Comparison of ENCODE assay signal across 16 cellular contexts in genomic region chr1:95982706-95983105, GRCh38.
DNase-seq lines count a peak whose midpoint lies in the region; ATAC-seq and TF ChIP-seq lines count a peak whose summit lies in the region.
"Had no signal": no experiment of that assay in that cellular context is flagged by ENCODE, and none has a peak within 500 bp of the region (broad histone marks: within the 10 kb centered on the region; RNA-seq: fewer than 3 reads in every experiment).

No MANE protein-coding gene starts in this region.

- no peaks in the 10 kb centered on the region for H3K27me3 ChIP-seq in Loucy (ENCODE audit: insufficient read depth, low read length, poor library complexity, severe bottlenecking)

- peaks cover 17% of the 10 kb centered on the region for H3K4me1 Mint-ChIP-seq in Calu3 (ENCODE audit: low read depth, unreplicated experiment)

- peak; percentile 11 for DNase-seq in Calu3
- peak; percentile 66 for DNase-seq in kidney tubule cell (ENCODE audit: low spot score)
- no peak for DNase-seq in stimulated activated naive CD4-positive, alpha-beta T cell (lab: John Stamatoyannopoulos, UW)
- DNase-seq: AML-193; CD4-positive, alpha-beta T cell; DMS 273 treated with DMSO at 0.1 percent for 48 hours; DMS79; GDM1; GOT3; H7; HFFc6 had no signal

- ATAC-seq in HG03342 (IDR thresholded peaks at IDR 0.05; ENCODE audit: unreplicated experiment) (no peak), GM18511 (IDR thresholded peaks at IDR 0.05; ENCODE audit: unreplicated experiment) (no peak)
- ATAC-seq: HCT116 had no signal

- H3K4me1 ChIP-seq in Loucy (ENCODE audit: insufficient read depth, low read length, poor library complexity, severe bottlenecking), result peaks cover 17% of the 10 kb centered on the region

- no peaks in the 10 kb centered on the region for H3K79me2 ChIP-seq in Loucy (ENCODE audit: insufficient read depth, low read length)

- H3K36me3 ChIP-seq in Loucy (ENCODE audit: insufficient read depth, low read length), result no peaks in the 10 kb centered on the region

- H3F3A ChIP-seq in Loucy (ENCODE audit: low read depth), result no peaks in the 10 kb centered on the region

- no peaks in the 10 kb centered on the region for H3K9me3 ChIP-seq in Loucy (ENCODE audit: insufficient read depth, low read depth, low read length)

- H3K27ac Mint-ChIP-seq in Calu3 (ENCODE audit: unreplicated experiment), result no peak overlapping the region
- H3K27ac Mint-ChIP-seq: CD4-positive, alpha-beta T cell; HFFc6 had no signal

- BruUV-seq in Calu3 (replicated peaks; lab: Mats Ljungman, UMichigan), result no TSS peak

- CTCF ChIA-PET in Calu3 (lab: Charles Lee), result no interaction called here

- H3K9me2 ChIP-seq in Loucy (replicated peaks; ENCODE audit: low read depth, low read length), result no peaks in the 10 kb centered on the region

- no peak overlapping the region for H3K4me3 ChIP-seq in Loucy (ENCODE audit: low read length, poor library complexity, severe bottlenecking)

- no peak overlapping the region for H3K4me2 ChIP-seq in Loucy (ENCODE audit: low read depth, low read length, poor library complexity, severe bottlenecking)
- H3K4me2 ChIP-seq: KMS-11 had no signal

- peak overlapping the region; percentile 30 for H2AFZ ChIP-seq in Loucy (ENCODE audit: low read length)

- no peak for TF ChIP-seq CTCF in Calu3 (IDR thresholded peaks at IDR 0.05; ENCODE audit: unreplicated experiment)
- TF ChIP-seq CTCF in Loucy (conservative IDR thresholded peaks at IDR 0.05; ENCODE audit: low read length), result no peak

- H3K9ac ChIP-seq in Loucy (ENCODE audit: low read depth, low read length, poor library complexity, severe bottlenecking), result no peak overlapping the region
- H3K9ac ChIP-seq: KMS-11 had no signal

- H4K20me1 ChIP-seq in Loucy (ENCODE audit: insufficient read depth, low read length, poor library complexity, severe bottlenecking), result no peaks in the 10 kb centered on the region

- H3K9me3 Mint-ChIP-seq in Calu3 (ENCODE audit: low read depth, unreplicated experiment), result no peaks in the 10 kb centered on the region

- H3K36me3 Mint-ChIP-seq in Calu3 (ENCODE audit: insufficient read depth, unreplicated experiment), result no peaks in the 10 kb centered on the region

- intact Hi-C loops in Calu3 (cut with micrococcal nuclease; ENCODE audit: unreplicated experiment), result loop anchor here (5.0 kb wide), 1 partner anchor 90 kb away; no protein-coding TSS in a partner anchor

- no peak overlapping the region for H3K4me3 Mint-ChIP-seq in Calu3 (ENCODE audit: low read depth, unreplicated experiment)
- H3K4me3 Mint-ChIP-seq: CD4-positive, alpha-beta T cell; HFFc6 had no signal

- no peaks in the 10 kb centered on the region for H3K27me3 Mint-ChIP-seq in Calu3 (ENCODE audit: unreplicated experiment)
- H3K27me3 Mint-ChIP-seq: CD4-positive, alpha-beta T cell had no signal

Comparison
In these comparisons a context has a peak if more than half of its experiments do, and no peak if none do; other contexts are left out.
1. DNase-seq: peak in Calu3 (single experiment) and kidney tubule cell (single experiment); none in stimulated activated naive CD4-positive, alpha-beta T cell (0 of 6).